ENCODE assay signal across 8 cellular contexts in genomic region chr22:31089101-31090100, GRCh38.
A peak's percentile ranks its signal among the peaks of the same experiment; 100 is the strongest.
DNase-seq lines count a peak whose midpoint lies in the region; ATAC-seq and TF ChIP-seq lines count a peak whose summit lies in the region.

No MANE protein-coding gene starts in this region.

- ATAC-seq in GM21381 (IDR thresholded peaks at IDR 0.05; ENCODE audit: unreplicated experiment) (no peak), HG03432 (IDR thresholded peaks at IDR 0.05; ENCODE audit: unreplicated experiment) (no peak)

- peak; percentile 91 for TF ChIP-seq CTCF in astrocyte of the cerebellum (IDR thresholded peaks at IDR 0.05; ENCODE audit: low read depth, low read length, missing control alignments)

- no peak overlapping the region for H3K4me3 ChIP-seq in astrocyte of the cerebellum (ENCODE audit: low read depth, low read length)

- DNase-seq in SKM-1 treated with dmso at 0.1 percent for 144 hours (lab: John Stamatoyannopoulos, UW; ENCODE audit: unreplicated experiment) (peak; percentile 34), SKM-1 (lab: John Stamatoyannopoulos, UW; ENCODE audit: unreplicated experiment) (no peak), NCI-H1092 (lab: John Stamatoyannopoulos, UW) (peak; percentile 20), astrocyte of the cerebellum (ENCODE audit: low read depth) (no peak), iPS-NIHi7 (ENCODE audit: extremely low spot score) (peak; percentile 44), superior temporal gyrus (ENCODE audit: extremely low spot score) (peak; percentile 66)

- in situ Hi-C loops in astrocyte of the cerebellum (cut with HindIII; ENCODE audit: low sequenced_read_pairs): no loop called here

Comparison
In these comparisons a context has a peak if more than half of its experiments do, and no peak if none do; other contexts are left out.
1. DNase-seq: peak in SKM-1 treated with dmso at 0.1 percent for 144 hours (single experiment), NCI-H1092 (single experiment), iPS-NIHi7 (single experiment) and superior temporal gyrus (single experiment); none in SKM-1 (single experiment) and astrocyte of the cerebellum (single experiment).